ENCODE assay signal across 1 cellular context in the genomic region with DNA sequence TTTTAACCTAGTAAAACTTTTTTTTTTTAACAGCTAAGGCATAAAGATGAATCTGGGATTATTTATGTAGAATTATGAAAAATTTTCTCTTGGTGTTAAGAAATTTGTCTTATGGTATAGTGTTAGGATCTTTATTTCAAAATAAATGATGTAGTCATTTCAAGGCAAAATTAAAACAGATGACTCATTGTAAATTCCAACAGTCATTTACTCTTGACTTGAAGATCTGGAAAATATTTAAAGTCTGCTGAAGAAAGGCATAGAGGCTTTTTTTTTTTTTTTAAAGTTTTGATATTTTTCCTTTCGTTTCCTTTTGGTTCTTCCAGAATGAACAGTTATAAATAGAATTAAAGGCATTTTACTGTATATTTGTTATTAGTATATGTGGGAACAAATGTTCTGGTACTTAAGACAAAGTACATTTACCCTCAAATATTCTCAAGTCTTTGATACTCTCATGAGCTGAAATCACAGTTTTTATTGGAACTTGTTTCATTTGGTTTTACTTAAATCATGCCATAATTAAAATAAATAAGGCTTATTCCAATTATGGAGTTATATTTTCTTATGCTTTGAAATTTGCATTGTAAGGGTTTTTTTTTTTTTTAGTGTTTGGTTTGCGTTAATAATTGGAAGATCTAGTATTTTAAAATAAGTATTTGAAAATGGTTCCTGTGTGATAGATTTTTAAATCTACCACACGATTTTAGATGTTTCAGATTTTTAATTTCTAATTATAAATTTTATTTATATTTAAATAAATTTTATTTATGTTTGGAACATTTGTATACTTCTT.
TF ChIP-seq lines count a peak whose summit lies in the region.

No MANE protein-coding gene starts in this region.

TF ChIP-seq in endothelial cell of umbilical vein, 7 proteins besides CTCF, POLR2A, EP300 and RAD21:
- no peak for TF ChIP-seq POLR2AphosphoS5 (IDR thresholded peaks at IDR 0.05; ENCODE audit: insufficient read depth, low read depth, low read length)
- TF ChIP-seq, protein P1, sequence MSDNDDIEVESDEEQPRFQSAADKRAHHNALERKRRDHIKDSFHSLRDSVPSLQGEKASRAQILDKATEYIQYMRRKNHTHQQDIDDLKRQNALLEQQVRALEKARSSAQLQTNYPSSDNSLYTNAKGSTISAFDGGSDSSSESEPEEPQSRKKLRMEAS (IDR thresholded peaks at IDR 0.05; ENCODE audit: insufficient read depth, insufficient read length): no peak
- peak; percentile 45 for TF ChIP-seq FOS (IDR thresholded peaks at IDR 0.05; ENCODE audit: borderline replicate concordance, insufficient read depth, low read length)
- TF ChIP-seq JUN (IDR thresholded peaks at IDR 0.05; ENCODE audit: borderline replicate concordance, insufficient read depth, insufficient read length, low read depth): peak; percentile 51
- no peak for TF ChIP-seq GATA2 (IDR thresholded peaks at IDR 0.05; ENCODE audit: insufficient read depth, insufficient read length, low read depth, low read length)
- TF ChIP-seq MYC (IDR thresholded peaks at IDR 0.05; ENCODE audit: low read depth, low read length): no peak
- TF ChIP-seq EZH2 (IDR thresholded peaks at IDR 0.05; ENCODE audit: borderline replicate concordance, low read depth, low read length, severe bottlenecking): no peak
TF ChIP-seq in endothelial cell of umbilical vein: peak in this region for 2.
